ENCODE assay signal across 20 cellular contexts in the genomic region with DNA sequence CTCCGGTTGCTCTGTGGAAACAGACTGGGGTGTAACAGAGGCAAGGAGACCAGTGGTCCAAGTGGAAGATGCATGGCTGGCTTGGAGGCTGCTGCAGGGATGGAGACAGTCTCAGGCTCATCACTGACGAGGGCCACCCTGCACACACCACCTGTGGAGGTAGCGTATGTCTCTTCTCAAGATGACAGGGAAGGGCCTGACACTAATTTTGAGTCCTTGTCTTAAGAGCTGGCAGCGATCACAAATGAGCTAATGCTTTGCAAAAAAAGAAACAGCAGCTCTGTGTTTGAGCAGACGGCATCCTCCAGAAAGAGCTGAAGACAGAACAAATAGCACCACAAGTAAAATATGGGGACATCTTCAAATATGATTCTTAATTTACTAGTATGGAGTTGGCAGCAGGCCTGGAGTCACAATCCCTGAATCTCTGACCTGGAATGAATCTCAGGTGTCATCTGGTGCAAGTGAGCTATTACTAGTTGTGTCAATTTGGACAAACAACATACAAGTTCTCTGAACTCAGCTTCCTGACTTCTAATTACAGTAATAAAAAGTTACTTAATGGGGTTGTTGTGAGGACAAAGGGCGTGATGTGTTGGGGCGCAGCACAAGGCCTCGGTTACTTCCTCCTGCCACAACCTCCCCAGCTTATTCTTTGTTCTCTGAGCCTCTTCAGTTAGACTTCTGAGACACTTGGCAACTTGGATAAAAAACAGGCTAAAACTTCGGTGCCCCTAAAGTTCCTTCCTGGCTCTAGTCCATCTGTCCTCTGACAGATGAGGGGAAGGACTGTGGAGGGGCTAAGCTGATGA.
A peak's percentile ranks its signal among the peaks of the same experiment; 100 is the strongest.
DNase-seq lines count a peak whose midpoint lies in the region; ATAC-seq and TF ChIP-seq lines count a peak whose summit lies in the region.
"Had no signal": no experiment of that assay in that cellular context is flagged by ENCODE, and none has a peak within 500 bp of the region (broad histone marks: within the 10 kb centered on the region; RNA-seq: fewer than 3 reads in every experiment).

No MANE protein-coding gene starts in this region.

- H3K79me2 ChIP-seq in hepatocyte, result no peaks in the 10 kb centered on the region

- H3K27me3 ChIP-seq in hepatocyte (no peaks in the 10 kb centered on the region), sigmoid colon (no peaks in the 10 kb centered on the region), endodermal cell (ENCODE audit: control insufficient read depth, insufficient read depth, low read length, poor library complexity, severe bottlenecking) (no peaks in the 10 kb centered on the region)

- H3K9ac ChIP-seq in endodermal cell (ENCODE audit: extremely low read depth, low read length, poor library complexity, severe bottlenecking), result no peak overlapping the region
- H3K9ac ChIP-seq: GM23248 had no signal

- H3K36me3 ChIP-seq in hepatocyte (replicated peaks; ENCODE audit: insufficient read depth, low read depth) (no peaks in the 10 kb centered on the region), sigmoid colon (peaks cover 11 to 69% (median 34%) of the 10 kb centered on the region in 4 donors), endodermal cell (ENCODE audit: control insufficient read depth, insufficient read depth, low read length) (peaks cover 28% of the 10 kb centered on the region)

- peaks cover 42% of the 10 kb centered on the region for H3K36me3 Mint-ChIP-seq in endodermal cell (ENCODE audit: low read depth)
- peaks cover 6% of the 10 kb centered on the region for H3K36me3 Mint-ChIP-seq in activated naive CD4-positive, alpha-beta T cell treated with anti-CD3 and anti-CD28 coated beads for 36 hours (ENCODE audit: low read depth)

- H3K27ac Mint-ChIP-seq in endodermal cell, result no peak overlapping the region
- H3K27ac Mint-ChIP-seq in activated naive CD4-positive, alpha-beta T cell treated with anti-CD3 and anti-CD28 coated beads for 36 hours, result no peak overlapping the region
- H3K27ac Mint-ChIP-seq: HFFc6, nephron had no signal

- no peaks in the 10 kb centered on the region for H3K9me3 Mint-ChIP-seq in endodermal cell
- no peaks in the 10 kb centered on the region for H3K9me3 Mint-ChIP-seq in activated naive CD4-positive, alpha-beta T cell treated with anti-CD3 and anti-CD28 coated beads for 36 hours
- H3K9me3 Mint-ChIP-seq: activated T-cell treated with anti-CD3 and anti-CD28 coated beads, Interleukin-2, amount 50 U/mL, for 4 hours; HFFc6; nephron had no signal

- intact Hi-C loops in sigmoid colon (cut with DNase I), result no loop called here
- intact Hi-C loops in activated naive CD4-positive, alpha-beta T cell treated with anti-CD3 and anti-CD28 coated beads for 36 hours (cut with micrococcal nuclease), result no loop called here

- DNase-seq in Ammon's horn (ENCODE audit: low spot score) (peak; percentile 39), hepatocyte (ENCODE audit: low spot score) (peak; percentile 39), sigmoid colon (no peak), endodermal cell (no peak), NCI-H187 treated with DMSO at 0.1 percent for 48 hours (lab: John Stamatoyannopoulos, UW) (no peak)
- DNase-seq in activated naive CD4-positive, alpha-beta T cell treated with anti-CD3 and anti-CD28 coated beads for 36 hours, result no peak
- DNase-seq: activated T-cell treated with anti-CD3 and anti-CD28 coated beads, Interleukin-2, amount 50 U/mL, for 4 hours; COR-L47; dermis blood vessel endothelial cell; GF-D8; GM23248; HFFc6; midbrain; NCI-H446; PC-3; SHP77 treated with DMSO at 0.1 percent for 48 hours; stimulated activated CD8-positive, alpha-beta memory T cell treated with anti-CD3 and anti-CD28 coated beads, Interleukin-4, amount 100 ng/mL, for 48 hours had no signal

- peak overlapping the region; percentile 12 for H3K4me2 ChIP-seq in hepatocyte

- no peaks in the 10 kb centered on the region for H3K9me3 ChIP-seq in hepatocyte (ENCODE audit: low read depth)
- H3K9me3 ChIP-seq in sigmoid colon, result no peaks in the 10 kb centered on the region
- no peaks in the 10 kb centered on the region for H3K9me3 ChIP-seq in endodermal cell (ENCODE audit: control insufficient read depth, low read length)

- H3K9me2 ChIP-seq in hepatocyte (replicated peaks; ENCODE audit: insufficient read depth), result no peaks in the 10 kb centered on the region

- no peak for TF ChIP-seq POLR2A in sigmoid colon (IDR thresholded peaks at IDR 0.05)

- 84% methylated on average over 9 of the region's 9 CpGs for WGBS in hepatocyte (ENCODE audit: low lambda C conversion rate, missing lambda C conversion rate)
- 27 to 65% methylated on average over 9 of the region's 9 CpGs for WGBS in sigmoid colon, 2 donors
- WGBS in endodermal cell (ENCODE audit: insufficient coverage in 1 of 2, insufficient read length in 1 of 2), 2 experiments, result 89 to 93% methylated on average over 5 to 9 of the region's 9 CpGs

- H3K4me1 Mint-ChIP-seq in endodermal cell, result no peaks in the 10 kb centered on the region
- no peaks in the 10 kb centered on the region for H3K4me1 Mint-ChIP-seq in activated naive CD4-positive, alpha-beta T cell treated with anti-CD3 and anti-CD28 coated beads for 36 hours (ENCODE audit: low read depth)

- H3K4me3 ChIP-seq in hepatocyte, result no peak overlapping the region
- no peak overlapping the region for H3K4me3 ChIP-seq in sigmoid colon
- no peak overlapping the region for H3K4me3 ChIP-seq in endodermal cell (ENCODE audit: low read length)
- H3K4me3 ChIP-seq: GM23248 had no signal

- no peak overlapping the region for H3K4me3 Mint-ChIP-seq in endodermal cell
- H3K4me3 Mint-ChIP-seq in activated naive CD4-positive, alpha-beta T cell treated with anti-CD3 and anti-CD28 coated beads for 36 hours, result no peak overlapping the region
- H3K4me3 Mint-ChIP-seq: activated T-cell treated with anti-CD3 and anti-CD28 coated beads, Interleukin-2, amount 50 U/mL, for 4 hours; HFFc6; nephron had no signal

- TF ChIP-seq EP300 in sigmoid colon (IDR thresholded peaks at IDR 0.05), result no peak

- H3K4me1 ChIP-seq in hepatocyte (ENCODE audit: insufficient read depth) (peaks cover 15% of the 10 kb centered on the region), sigmoid colon (peaks cover 0 to 38% (median 32%) of the 10 kb centered on the region in 4 donors), endodermal cell (ENCODE audit: control insufficient read depth, insufficient read depth, low read length) (no peaks in the 10 kb centered on the region)

- no peaks in the 10 kb centered on the region for H3K27me3 Mint-ChIP-seq in endodermal cell (ENCODE audit: insufficient read depth)
- no peaks in the 10 kb centered on the region for H3K27me3 Mint-ChIP-seq in activated naive CD4-positive, alpha-beta T cell treated with anti-CD3 and anti-CD28 coated beads for 36 hours (ENCODE audit: low read depth)

- no peak for TF ChIP-seq CTCF in hepatocyte (IDR thresholded peaks at IDR 0.05; ENCODE audit: poor library complexity)
- no peak for TF ChIP-seq CTCF in sigmoid colon (IDR thresholded peaks at IDR 0.05)
- TF ChIP-seq CTCF in endodermal cell (conservative IDR thresholded peaks at IDR 0.05), result no peak

- peak overlapping the region; percentile 77 for H3K27ac ChIP-seq in angular gyrus (ENCODE audit: low read depth, low read length)
- H3K27ac ChIP-seq in hepatocyte, result peak overlapping the region; percentile 84
- peak overlapping the region; percentile 45 to 72 (median 70) for H3K27ac ChIP-seq in sigmoid colon
- H3K27ac ChIP-seq in endodermal cell (ENCODE audit: low read depth, low read length), result no peak overlapping the region
- H3K27ac ChIP-seq: GM23248 had no signal

- ATAC-seq in GM21576 (IDR thresholded peaks at IDR 0.05; ENCODE audit: unreplicated experiment), result no peak
- ATAC-seq: activated T-cell treated with anti-CD3 and anti-CD28 coated beads, Interleukin-2, amount 50 U/mL, for 4 hours; PC-3 had no signal

- H2AFZ ChIP-seq in hepatocyte, result no peak overlapping the region
- H2AFZ ChIP-seq: GM23248 had no signal

- CTCF ChIA-PET in activated naive CD4-positive, alpha-beta T cell treated with anti-CD3 and anti-CD28 coated beads for 36 hours (lab: Charles Lee), result interaction anchor here (0.9 to 2.1 kb wide), 3 partner anchors 35 to 207 kb away, joined by 3 to 4 read pairs (median 3); no protein-coding TSS in a partner anchor

- no peaks in the 10 kb centered on the region for H4K20me1 ChIP-seq in hepatocyte (ENCODE audit: insufficient read depth, poor library complexity, severe bottlenecking)

Comparison
In these comparisons a context has a peak if more than half of its experiments do, and no peak if none do; other contexts are left out.
1. DNase-seq: peak in Ammon's horn (single experiment) and hepatocyte (single experiment); none in sigmoid colon (single experiment), endodermal cell (single experiment), NCI-H187 treated with DMSO at 0.1 percent for 48 hours (single experiment) and activated naive CD4-positive, alpha-beta T cell treated with anti-CD3 and anti-CD28 coated beads for 36 hours (single experiment).